In the genomic region with DNA sequence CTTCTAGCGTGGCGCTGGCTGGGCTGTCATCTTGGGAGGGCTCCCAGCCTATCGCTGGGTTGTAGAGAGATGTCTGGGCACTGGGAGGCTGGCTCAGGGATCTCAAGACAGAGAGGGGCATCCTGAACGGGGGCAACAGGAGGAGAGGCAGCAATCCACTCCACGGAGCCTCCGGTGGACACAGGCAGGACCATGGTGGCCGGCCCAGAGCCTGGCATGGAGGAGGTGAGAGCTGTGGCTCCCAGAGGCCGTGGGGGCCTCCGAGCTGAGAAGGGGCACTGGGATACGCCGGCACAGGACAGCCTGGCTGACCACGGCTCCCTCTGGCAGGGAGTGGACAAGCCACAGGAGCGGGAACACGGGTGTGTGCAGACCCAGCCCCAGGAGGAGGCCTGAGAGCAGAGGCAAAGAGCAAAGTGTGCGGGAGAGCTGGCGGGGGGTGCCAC, we compare ENCODE assay signal across 34 cellular contexts. TPM values are rescaled to one million over a fixed set of nuclear protein-coding genes. Genes with fewer than 3 reads are reported as not detected.
DNase-seq lines count a peak whose midpoint lies in the region; ATAC-seq, FAIRE-seq and TF ChIP-seq lines count a peak whose summit lies in the region.
"Had no signal": no experiment of that assay in that cellular context is flagged by ENCODE, and none has a peak within 500 bp of the region (broad histone marks: within the 10 kb centered on the region; RNA-seq: fewer than 3 reads in every experiment).

No MANE protein-coding gene starts in this region.

- H3K4me3 ChIP-seq in suprapubic skin, result no peak overlapping the region
- no peak overlapping the region for H3K4me3 ChIP-seq in gastrocnemius medialis
- H3K4me3 ChIP-seq: GM23248, lower lobe of right lung, mucosa of descending colon, right lobe of liver, SJCRH30 had no signal

- DNase-seq in GM12892 (ENCODE audit: insufficient read length), result peak; percentile 11
- peak; percentile 31 for DNase-seq in ecto neural progenitor cell (ENCODE audit: low spot score)
- DNase-seq in mesenteric fat pad (ENCODE audit: low spot score), result peak; percentile 69
- DNase-seq in suprapubic skin (ENCODE audit: low spot score in 2 of 2), result peak; percentile 50 to 77
- DNase-seq in gastrocnemius medialis, result no peak
- no peak for DNase-seq in D721Med (ENCODE audit: insufficient read length, low spot score)
- no peak for DNase-seq in OCI-M1 (lab: John Stamatoyannopoulos, UW)
- DNase-seq: activated CD4-positive, alpha-beta T cell treated with anti-CD3 and anti-CD28 coated beads for 48 hours; activated naive CD4-positive, alpha-beta T cell treated with anti-CD3 and anti-CD28 coated beads, Interleukin-2, amount 50 U/mL, for 16 hours; activated T-cell treated with anti-CD3 and anti-CD28 coated beads, Interleukin-2, amount 50 U/mL, for 48 hours; CD8-positive, alpha-beta T cell; DMS 273 treated with DMSO at 0.1 percent for 48 hours; GM23248; lower lobe of right lung; NCI-H1048; NCI-H187 treated with DMSO at 0.1 percent for 48 hours; NCI-H526; SJCRH30; stimulated activated CD4-positive, alpha-beta T cell treated with anti-CD3 and anti-CD28 coated beads, Interleukin-4, amount 100 ng/mL, for 4 hours; T1000; WERI-Rb-1 had no signal

- FAIRE-seq in GM12892 (lab: Jason Lieb, UNC) (no peak), D721Med (lab: Jason Lieb, UNC) (no peak)
- FAIRE-seq: endometrium, RCC 7860 had no signal

- TF ChIP-seq CTCF in suprapubic skin (IDR thresholded peaks at IDR 0.05), result no peak
- TF ChIP-seq CTCF in gastrocnemius medialis (IDR thresholded peaks at IDR 0.05 in 4 of 5, conservative IDR thresholded peaks at IDR 0.05 in 1 of 5), result no peak
- no peak for TF ChIP-seq CTCF in D721Med (IDR thresholded peaks at IDR 0.05; ENCODE audit: insufficient read depth, missing control alignments)

- H3K27me3 ChIP-seq in suprapubic skin (no peaks in the 10 kb centered on the region), gastrocnemius medialis (peaks cover 0 to 9% (median 5%) of the 10 kb centered on the region in 3 donors)
- H3K27me3 ChIP-seq: right lobe of liver had no signal

- intact Hi-C loops in gastrocnemius medialis (cut with DNase I; ENCODE audit: low total_unique reads), result no loop called here

- 98% methylated on average over 13 of the region's 16 CpGs for WGBS in suprapubic skin

- no peak for TF ChIP-seq EP300 in suprapubic skin (IDR thresholded peaks at IDR 0.05)

- ATAC-seq in GM19035 (IDR thresholded peaks at IDR 0.05; ENCODE audit: unreplicated experiment) (no peak), gastrocnemius medialis (no peak)
- ATAC-seq: CD8-positive, alpha-beta T cell; lower lobe of right lung; mucosa of descending colon; right lobe of liver; stimulated activated memory B cell treated with anti-CD40 and anti-IgM and Interleukin-4, amounts not matched to agents 10 μg/mL and 1 μg/mL and 100 μg/mL, for 72 hours had no signal

- TF ChIP-seq POLR2A in GM12892 (IDR thresholded peaks at IDR 0.05; ENCODE audit: low read depth, low read length) (no peak), suprapubic skin (IDR thresholded peaks at IDR 0.05) (no peak), gastrocnemius medialis (IDR thresholded peaks at IDR 0.05) (no peak)

- H3K27ac ChIP-seq in suprapubic skin (no peak overlapping the region), gastrocnemius medialis (no peak overlapping the region)
- H3K27ac ChIP-seq: GM23248, lower lobe of right lung, parathyroid adenoma, right lobe of liver, SJCRH30, WERI-Rb-1 had no signal

- no peaks in the 10 kb centered on the region for H3K9me3 ChIP-seq in suprapubic skin
- no peaks in the 10 kb centered on the region for H3K9me3 ChIP-seq in gastrocnemius medialis
- H3K9me3 ChIP-seq: lower lobe of right lung, mucosa of descending colon, right lobe of liver, SJCRH30 had no signal

- in situ Hi-C loops in gastrocnemius medialis (cut with MboI; ENCODE audit: low sequenced_read_pairs in 4 of 4), result no loop called here

- peaks cover 3% of the 10 kb centered on the region for H3K36me3 ChIP-seq in suprapubic skin
- no peaks in the 10 kb centered on the region for H3K36me3 ChIP-seq in gastrocnemius medialis
- H3K36me3 ChIP-seq: right lobe of liver, SJCRH30, WERI-Rb-1 had no signal

- peaks cover 48% of the 10 kb centered on the region for H3K4me1 ChIP-seq in suprapubic skin
- H3K4me1 ChIP-seq in gastrocnemius medialis, result no peaks in the 10 kb centered on the region
- H3K4me1 ChIP-seq: parathyroid adenoma had no signal

RNA-seq across cellular contexts. Expression of a gene that starts 9.2 kb away (rescaled TPM):
- polyA plus RNA-seq in GM12892 (2012; ENCODE audit: missing spikeins), result not detected
- 29.8 TPM for total RNA-seq in mesenteric fat pad
- 1 to 10 TPM; 2.0 to 9.8 (median 4.8) TPM for total RNA-seq in suprapubic skin
- 1 to 10 TPM; 1.8 to 6.7 (median 4.7) TPM for total RNA-seq in gastrocnemius medialis
- total RNA-seq: CD8-positive, alpha-beta T cell had no signal
- polyA plus RNA-seq: neural cell had no signal

RNA-seq across cellular contexts. Expression of a gene that starts 23.1 kb away (rescaled TPM):
- not detected for polyA plus RNA-seq in GM12892 (2012; ENCODE audit: missing spikeins)
- total RNA-seq in mesenteric fat pad, result not detected
- total RNA-seq in suprapubic skin, result not detected
- not detected for total RNA-seq in gastrocnemius medialis
- total RNA-seq: A673; CD8-positive, alpha-beta T cell; fibroblast of lung; GM23248; kidney epithelial cell; LHCN-M2; lower lobe of right lung; right lobe of liver; SJCRH30; temporal lobe had no signal
- polyA plus RNA-seq: fibroblast of lung, GM23248, neural cell had no signal

RNA-seq across cellular contexts. Expression of a gene that starts 44.8 kb away (rescaled TPM):
- polyA plus RNA-seq in GM12892 (2012; ENCODE audit: missing spikeins), result 14.3 TPM
- total RNA-seq in mesenteric fat pad, result 17.1 TPM
- 10 to 100 TPM in 3 of 4 donors, 1 to 10 TPM in 1; 8.4 to 30.3 (median 24.4) TPM for total RNA-seq in suprapubic skin
- 1 to 10 TPM; 1.4 to 4.1 (median 3.3) TPM for total RNA-seq in gastrocnemius medialis

Comparison
In these comparisons a context has a peak if more than half of its experiments do, and no peak if none do; other contexts are left out.
1. DNase-seq: peak in GM12892 (single experiment), ecto neural progenitor cell (single experiment), mesenteric fat pad (single experiment) and suprapubic skin (2 of 2); none in gastrocnemius medialis (0 of 2), D721Med (single experiment) and OCI-M1 (single experiment).